20 cellular contexts compared by ENCODE assay signal in the genomic region with DNA sequence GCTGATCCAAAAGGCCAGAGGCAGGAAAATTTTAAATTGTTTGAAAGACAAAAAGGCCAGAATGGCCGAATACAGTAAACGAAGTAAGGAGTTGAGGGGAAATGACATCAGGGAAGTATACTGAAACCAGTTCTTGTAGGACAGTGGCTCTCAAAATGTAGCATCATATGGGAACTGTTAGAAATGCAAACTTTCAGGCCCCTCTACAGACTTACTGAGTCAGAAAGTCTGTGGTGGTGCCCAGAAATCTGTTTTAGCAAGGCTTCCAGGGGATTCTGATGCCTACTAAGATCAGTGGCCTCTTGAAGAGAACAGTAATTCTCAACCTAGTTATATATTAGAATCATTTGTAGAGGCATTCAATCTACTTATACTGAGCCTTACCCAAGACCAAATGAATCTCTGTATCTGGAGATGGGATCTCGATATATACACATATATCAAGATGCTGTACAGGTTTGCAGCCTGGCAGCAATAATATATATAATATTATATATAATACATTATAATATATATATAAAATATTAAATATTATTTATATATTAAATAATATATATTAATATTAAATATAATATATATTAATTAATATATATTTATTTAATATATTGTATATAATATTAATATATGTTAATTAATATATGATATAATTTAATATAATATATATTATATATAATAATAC. TPM values are rescaled to one million over a fixed set of nuclear protein-coding genes. Genes with fewer than 3 reads are reported as not detected.
A peak's percentile ranks its signal among the peaks of the same experiment; 100 is the strongest.
DNase-seq lines count a peak whose midpoint lies in the region; ATAC-seq, FAIRE-seq and TF ChIP-seq lines count a peak whose summit lies in the region.
"Had no signal": no experiment of that assay in that cellular context is flagged by ENCODE, and none has a peak within 500 bp of the region (broad histone marks: within the 10 kb centered on the region; RNA-seq: fewer than 3 reads in every experiment).

No MANE protein-coding gene starts in this region.

- TF ChIP-seq CTCF in PC-3 (conservative IDR thresholded peaks at IDR 0.05; ENCODE audit: low read depth, low read length), result no peak
- no peak for TF ChIP-seq CTCF in Caco-2 (IDR thresholded peaks at IDR 0.05; ENCODE audit: insufficient read depth in 1 of 2, low read depth in 1 of 2, low read length in 1 of 2, severe bottlenecking in 1 of 2, unreplicated experiment in 1 of 2)

- peak; percentile 51 for ATAC-seq in activated CD8-positive, alpha-beta memory T cell treated with anti-CD3 and anti-CD28 coated beads, Interleukin-2, amount 10 ng/mL, durations not matched to agents 7 days and 5 days
- no peak for ATAC-seq in PC-3

- H3K4me1 ChIP-seq in PC-3 (ENCODE audit: insufficient read depth, low read length), result no peaks in the 10 kb centered on the region
- H3K4me1 ChIP-seq in Caco-2, result no peaks in the 10 kb centered on the region

- H3K4me2 ChIP-seq in PC-3 (ENCODE audit: low read length), result no peak overlapping the region
- H3K4me2 ChIP-seq: PC-9 had no signal

- H3K27ac Mint-ChIP-seq in activated CD8-positive, alpha-beta memory T cell treated with anti-CD3 and anti-CD28 coated beads, Interleukin-2, amount 10 ng/mL, durations not matched to agents 7 days and 5 days, result no peak overlapping the region
- no peak overlapping the region for H3K27ac Mint-ChIP-seq in Caco-2 (ENCODE audit: unreplicated experiment)

- H3K4me3 ChIP-seq in PC-3 (ENCODE audit: low read length) (no peak overlapping the region), Caco-2 (ENCODE audit: low read depth, low read length) (no peak overlapping the region)
- H3K4me3 ChIP-seq: MG63, PC-9, SK-N-MC had no signal

- in situ Hi-C loops in KBM-7 (cut with MboI; ENCODE audit: low pct_unique_long_range_greater_than_20kb, low sequenced_read_pairs), result no loop called here

- H3K9me3 ChIP-seq in PC-3 (ENCODE audit: low read length) (no peaks in the 10 kb centered on the region), Caco-2 (no peaks in the 10 kb centered on the region)
- H3K9me3 ChIP-seq: BE2C, MG63 had no signal

- no peak overlapping the region for H3K9ac ChIP-seq in PC-3 (ENCODE audit: low read length)

- DNase-seq in activated CD8-positive, alpha-beta memory T cell treated with anti-CD3 and anti-CD28 coated beads, Interleukin-2, amount 10 ng/mL, durations not matched to agents 7 days and 5 days, result no peak
- no peak for DNase-seq in activated CD8-positive, alpha-beta memory T cell treated with anti-CD3 and anti-CD28 coated beads, Interleukin-2, amount 50 U/mL, for 4 hours
- DNase-seq in KBM-7 (peak; percentile 30), left kidney (ENCODE audit: low read depth, low spot score) (peak; percentile 8), PC-3 (no peak), Caco-2 (no peak)
- DNase-seq: BE2C, DMS79, MG63, NCI-H1105 treated with DMSO at 0.1 percent for 48 hours, NCI-H2081, NCI-H446, NCI-H526, PC-9, SHP77 treated with DMSO at 0.1 percent for 48 hours, SW 1271 had no signal

- CTCF ChIA-PET in activated CD8-positive, alpha-beta memory T cell treated with anti-CD3 and anti-CD28 coated beads, Interleukin-2, amount 10 ng/mL, durations not matched to agents 7 days and 5 days (lab: Charles Lee), result no interaction called here
- CTCF ChIA-PET in PC-3 (lab: Charles Lee) (no interaction called here), Caco-2 (lab: Charles Lee) (no interaction called here)

- H3K27me3 Mint-ChIP-seq in activated CD8-positive, alpha-beta memory T cell treated with anti-CD3 and anti-CD28 coated beads, Interleukin-2, amount 10 ng/mL, durations not matched to agents 7 days and 5 days, result no peaks in the 10 kb centered on the region
- H3K27me3 Mint-ChIP-seq in Caco-2 (ENCODE audit: insufficient read depth, unreplicated experiment), result no peaks in the 10 kb centered on the region

- no peaks in the 10 kb centered on the region for H4K20me1 ChIP-seq in PC-3 (ENCODE audit: low read length)

- no peak overlapping the region for H3K27ac ChIP-seq in PC-3 (ENCODE audit: low read length)
- H3K27ac ChIP-seq: PC-9, RWPE1, SK-N-MC had no signal

- POLR2A ChIA-PET in PC-3 (lab: Charles Lee; ENCODE audit: unreplicated experiment), result no interaction called here
- POLR2A ChIA-PET in Caco-2 (lab: Charles Lee), result no interaction called here

- H3K36me3 ChIP-seq in PC-3 (ENCODE audit: low read depth, low read length) (no peaks in the 10 kb centered on the region), Caco-2 (ENCODE audit: control insufficient read depth, insufficient read depth, low read length) (no peaks in the 10 kb centered on the region)
- H3K36me3 ChIP-seq: BE2C, MG63 had no signal

- no peaks in the 10 kb centered on the region for H3F3A ChIP-seq in PC-3 (ENCODE audit: low read length, unreplicated experiment)

- no peaks in the 10 kb centered on the region for H3K9me3 Mint-ChIP-seq in activated CD8-positive, alpha-beta memory T cell treated with anti-CD3 and anti-CD28 coated beads, Interleukin-2, amount 10 ng/mL, durations not matched to agents 7 days and 5 days (ENCODE audit: low read depth)
- H3K9me3 Mint-ChIP-seq in Caco-2 (ENCODE audit: unreplicated experiment), result no peaks in the 10 kb centered on the region

- no peak overlapping the region for H3K4me3 Mint-ChIP-seq in activated CD8-positive, alpha-beta memory T cell treated with anti-CD3 and anti-CD28 coated beads, Interleukin-2, amount 10 ng/mL, durations not matched to agents 7 days and 5 days
- no peak overlapping the region for H3K4me3 Mint-ChIP-seq in Caco-2 (ENCODE audit: unreplicated experiment)

- no peak overlapping the region for H2AFZ ChIP-seq in PC-3 (ENCODE audit: low read length)
- H2AFZ ChIP-seq: PC-9 had no signal

- H3K36me3 Mint-ChIP-seq in activated CD8-positive, alpha-beta memory T cell treated with anti-CD3 and anti-CD28 coated beads, Interleukin-2, amount 10 ng/mL, durations not matched to agents 7 days and 5 days, result no peaks in the 10 kb centered on the region
- no peaks in the 10 kb centered on the region for H3K36me3 Mint-ChIP-seq in Caco-2 (ENCODE audit: insufficient read depth, unreplicated experiment)

- H3K79me2 ChIP-seq in PC-3 (ENCODE audit: low read length), result no peaks in the 10 kb centered on the region

- no peaks in the 10 kb centered on the region for H3K27me3 ChIP-seq in PC-3 (ENCODE audit: low read length)
- H3K27me3 ChIP-seq in Caco-2 (replicated peaks; ENCODE audit: control insufficient read depth, insufficient read depth, low read length), result no peaks in the 10 kb centered on the region
- H3K27me3 ChIP-seq: BE2C, MG63 had no signal

- H3K4me1 Mint-ChIP-seq in activated CD8-positive, alpha-beta memory T cell treated with anti-CD3 and anti-CD28 coated beads, Interleukin-2, amount 10 ng/mL, durations not matched to agents 7 days and 5 days, result no peaks in the 10 kb centered on the region
- H3K4me1 Mint-ChIP-seq in Caco-2 (ENCODE audit: low read depth, unreplicated experiment), result no peaks in the 10 kb centered on the region

- no peaks in the 10 kb centered on the region for H3K9me2 ChIP-seq in PC-3 (replicated peaks; ENCODE audit: low read length)

- FAIRE-seq in TTC549 (lab: Jason Lieb, UNC), result peak; percentile 90
- FAIRE-seq: H54 had no signal

- intact Hi-C loops in PC-3 (cut with micrococcal nuclease), result no loop called here
- intact Hi-C loops in Caco-2 (cut with micrococcal nuclease; ENCODE audit: unreplicated experiment), result no loop called here

- BruUV-seq in PC-3 (replicated peaks; lab: Mats Ljungman, UMichigan) (no TSS peak), Caco-2 (replicated peaks; lab: Mats Ljungman, UMichigan) (no TSS peak)

RNA-seq across cellular contexts. Expression of a gene that starts 39.7 kb away (rescaled TPM):
- total RNA-seq in activated CD8-positive, alpha-beta memory T cell treated with anti-CD3 and anti-CD28 coated beads, Interleukin-2, amount 10 ng/mL, durations not matched to agents 7 days and 5 days, result not detected
- total RNA-seq in PC-3 (2014; rRNA removed), result 3.2 and 3.5 TPM in 2 replicates
- total RNA-seq in Caco-2 (2022), result not detected in 2 replicates

Comparison
In these comparisons a context has a peak if more than half of its experiments do, and no peak if none do; other contexts are left out.
1. DNase-seq: peak in KBM-7 (single experiment) and left kidney (single experiment); none in activated CD8-positive, alpha-beta memory T cell treated with anti-CD3 and anti-CD28 coated beads, Interleukin-2, amount 10 ng/mL, durations not matched to agents 7 days and 5 days (single experiment), activated CD8-positive, alpha-beta memory T cell treated with anti-CD3 and anti-CD28 coated beads, Interleukin-2, amount 50 U/mL, for 4 hours (single experiment), PC-3 (single experiment) and Caco-2 (0 of 2).